2 cellular contexts compared by ENCODE assay signal in genomic region chr3:53183514-53183913, GRCh38.
A peak's percentile ranks its signal among the peaks of the same experiment; 100 is the strongest.
TF ChIP-seq lines count a peak whose summit lies in the region.

No MANE protein-coding gene starts in this region.

TF ChIP-seq in Ishikawa, 13 proteins besides CTCF, POLR2A, EP300 and RAD21:
- TF ChIP-seq YY1 (IDR thresholded peaks at IDR 0.05; ENCODE audit: low read depth) (0 out of 2 replicates have a peak, but pooled peaks have one; percentile 47), EGR1 (IDR thresholded peaks at IDR 0.05) (no peak), NFIC (IDR thresholded peaks at IDR 0.05) (peak; percentile 50), MAX (IDR thresholded peaks at IDR 0.05) (peak; percentile 86), TAF1 (IDR thresholded peaks at IDR 0.05; ENCODE audit: low read depth) (no peak), USF1 (IDR thresholded peaks at IDR 0.05) (no peak; the same call in 1 of the 2 replicates), REST (IDR thresholded peaks at IDR 0.05; ENCODE audit: low read depth) (no peak), CREB1 (IDR thresholded peaks at IDR 0.05; ENCODE audit: low read depth) (no peak), FOXM1 (IDR thresholded peaks at IDR 0.05; ENCODE audit: borderline replicate concordance, low read depth) (no peak; the same call in 1 of the 2 replicates), ZBTB7A (IDR thresholded peaks at IDR 0.05; ENCODE audit: low read depth) (peak; percentile 96), CEBPB (IDR thresholded peaks at IDR 0.05) (no peak), TCF12 (IDR thresholded peaks at IDR 0.05; ENCODE audit: low read depth) (peak; percentile 88), TEAD4 (IDR thresholded peaks at IDR 0.05) (peak; percentile 86)
TF ChIP-seq in Ishikawa: peak in this region for 6.

TF ChIP-seq in GM12878, 131 proteins besides CTCF, POLR2A, EP300 and RAD21:
- TF ChIP-seq KDM1A (IDR thresholded peaks at IDR 0.05; ENCODE audit: borderline replicate concordance) (no peak), RAD51 (IDR thresholded peaks at IDR 0.05) (no peak), SMARCA5 (IDR thresholded peaks at IDR 0.05) (no peak), TARDBP (IDR thresholded peaks at IDR 0.05; ENCODE audit: borderline replicate concordance) (no peak), ATF7 (IDR thresholded peaks at IDR 0.05; ENCODE audit: low read depth) (no peak), RFX5 (IDR thresholded peaks at IDR 0.05; ENCODE audit: low read depth, low read length) (no peak), BCLAF1 (IDR thresholded peaks at IDR 0.05) (no peak), ZNF592 (IDR thresholded peaks at IDR 0.05) (no peak), POLR2AphosphoS2 (IDR thresholded peaks at IDR 0.05; ENCODE audit: low read depth, low read length) (no peak), HDAC6 (IDR thresholded peaks at IDR 0.05; ENCODE audit: unreplicated experiment) (no peak), USF1 (IDR thresholded peaks at IDR 0.05; ENCODE audit: borderline replicate concordance, extremely low read length, insufficient read depth, low read depth, low read length) (no peak), STAT3 (IDR thresholded peaks at IDR 0.05; ENCODE audit: low read depth, low read length) (no peak), ASH2L (IDR thresholded peaks at IDR 0.05; ENCODE audit: borderline replicate concordance, low read depth) (no peak), NR2C1 (IDR thresholded peaks at IDR 0.05) (no peak), CEBPZ (IDR thresholded peaks at IDR 0.05; ENCODE audit: low read depth, low read length) (no peak), ESRRA (IDR thresholded peaks at IDR 0.05; ENCODE audit: low read length) (no peak), SRF (IDR thresholded peaks at IDR 0.05; ENCODE audit: low read depth in 2 of 2, low read length in 2 of 2) (no peak), EZH2 (IDR thresholded peaks at IDR 0.05; ENCODE audit: borderline replicate concordance, control insufficient read depth, low read depth, low read length) (no peak), TCF7 (IDR thresholded peaks at IDR 0.05; ENCODE audit: borderline replicate concordance) (no peak)
